In the genomic region with DNA sequence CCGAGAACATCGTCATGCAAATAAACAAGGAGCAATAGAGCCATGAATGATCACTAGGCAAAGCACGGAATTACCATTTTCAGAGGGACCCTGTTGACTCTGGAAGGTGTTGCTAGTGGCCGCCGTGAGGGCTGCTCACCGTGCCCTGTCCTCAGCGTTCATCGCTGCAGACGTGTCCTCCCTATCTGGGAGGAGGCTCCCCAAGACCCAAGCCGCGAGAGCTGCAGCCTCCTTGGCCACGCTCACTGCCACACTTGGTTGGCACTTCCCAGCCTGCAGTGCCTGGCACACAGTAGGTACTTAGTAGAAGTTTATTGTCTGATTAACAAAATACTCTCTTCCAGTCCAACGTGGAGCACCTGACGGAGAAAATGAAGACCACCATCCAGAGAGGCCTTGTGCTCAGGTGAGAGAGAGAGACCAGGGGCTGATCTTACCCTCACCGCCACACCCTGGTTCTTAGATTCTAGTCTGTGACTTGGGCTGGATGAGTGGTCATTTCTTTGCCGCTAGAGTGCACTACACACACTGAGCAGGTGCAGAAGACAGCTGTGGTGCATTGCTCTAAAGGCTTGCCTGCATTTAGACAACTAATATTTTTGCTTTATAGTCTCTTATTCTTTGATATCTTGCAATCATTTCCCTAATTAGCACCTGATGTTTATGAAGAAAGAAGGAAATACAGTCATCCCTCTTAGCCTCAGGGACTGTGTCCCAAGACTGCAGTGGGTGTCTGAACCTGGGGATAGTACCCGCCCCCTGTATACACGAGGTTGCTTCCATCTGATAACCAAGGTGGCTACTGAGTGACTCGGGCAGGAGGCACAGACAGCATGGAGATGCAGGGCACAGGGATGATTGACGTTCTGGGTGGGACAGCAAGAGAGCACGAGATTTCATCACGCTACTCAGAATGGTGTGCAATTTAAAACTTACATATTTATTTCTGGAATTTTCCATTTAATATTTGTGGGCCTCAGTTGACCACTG, we compare ENCODE assay signal across 14 cellular contexts. TPM values are rescaled to one million over a fixed set of nuclear protein-coding genes. Genes with fewer than 3 reads are reported as not detected.
DNase-seq lines count a peak whose midpoint lies in the region; ATAC-seq and TF ChIP-seq lines count a peak whose summit lies in the region.
"Had no signal": no experiment of that assay in that cellular context is flagged by ENCODE, and none has a peak within 500 bp of the region (broad histone marks: within the 10 kb centered on the region; RNA-seq: fewer than 3 reads in every experiment).

No MANE protein-coding gene starts in this region.

- CTCF ChIA-PET in activated CD4-positive, alpha-beta T cell treated with anti-CD3 and anti-CD28 coated beads for 36 hours (lab: Charles Lee), result no interaction called here
- CTCF ChIA-PET in RWPE1 (lab: Yijun Ruan, JAX) (interaction anchor here (0.6 kb wide), 1 partner anchor 914 kb away, joined by 8 read pairs; no protein-coding TSS in a partner anchor), T-cell (lab: Charles Lee) (no interaction called here)

- H3K4me1 Mint-ChIP-seq in activated CD4-positive, alpha-beta T cell treated with anti-CD3 and anti-CD28 coated beads for 36 hours, result peaks cover 2% of the 10 kb centered on the region
- peaks cover 2% of the 10 kb centered on the region for H3K4me1 Mint-ChIP-seq in activated CD4-positive, alpha-beta T cell treated with anti-CD3 and anti-CD28 coated beads, Interleukin-2, amount 10 ng/mL, durations not matched to agents 24 days and 14 days
- H3K4me1 Mint-ChIP-seq in T-cell, result no peaks in the 10 kb centered on the region
- H3K4me1 Mint-ChIP-seq: CD14-positive monocyte, natural killer cell had no signal

- DNase-seq in activated CD4-positive, alpha-beta T cell treated with anti-CD3 and anti-CD28 coated beads for 36 hours, result peak; percentile 1
- DNase-seq in activated CD4-positive, alpha-beta T cell treated with anti-CD3 and anti-CD28 coated beads, Interleukin-2, amount 10 ng/mL, durations not matched to agents 24 days and 14 days, result no peak
- DNase-seq in RWPE1 (ENCODE audit: low spot score), result no peak
- peak; percentile 73 for DNase-seq in epithelial cell of esophagus (ENCODE audit: low read depth)
- peak; percentile 60 for DNase-seq in posterior vena cava (ENCODE audit: low spot score)
- no peak for DNase-seq in activated CD8-positive, alpha-beta memory T cell treated with anti-CD3 and anti-CD28 coated beads, Interleukin-2, amount 50 U/mL, for 48 hours
- DNase-seq in Right ventricle myocardium superior, result no peak
- no peak for DNase-seq in T-cell
- DNase-seq: activated CD4-positive, alpha-beta T cell treated with anti-CD3 and anti-CD28 coated beads for 4 hours; natural killer cell; NCI-H345; SJCRH30 had no signal

- H3K9me3 Mint-ChIP-seq in activated CD4-positive, alpha-beta T cell treated with anti-CD3 and anti-CD28 coated beads for 36 hours (ENCODE audit: low read depth), result peaks cover 4% of the 10 kb centered on the region
- H3K9me3 Mint-ChIP-seq in activated CD4-positive, alpha-beta T cell treated with anti-CD3 and anti-CD28 coated beads, Interleukin-2, amount 10 ng/mL, durations not matched to agents 24 days and 14 days, result no peaks in the 10 kb centered on the region
- peaks cover 0 to 6% (median 0%) of the 10 kb centered on the region in 3 donors for H3K9me3 Mint-ChIP-seq in T-cell
- H3K9me3 Mint-ChIP-seq: activated T-helper 1 cell treated with anti-CD3 and anti-CD28 coated beads, Interleukin-12 subunit alpha, Interleukin-12 subunit beta, Interleukin-2, Interleukin-4 antibody, amounts not matched to agents 30 ng/mL and 10 ng/mL and 1 ng/mL, durations not matched to agents 14 hours and 24 hours and 36 hours; natural killer cell had no signal

- H3K27ac ChIP-seq in RWPE1, result peak overlapping the region; percentile 80
- H3K27ac ChIP-seq: SJCRH30 had no signal

- ATAC-seq in activated CD4-positive, alpha-beta T cell treated with anti-CD3 and anti-CD28 coated beads for 36 hours, result no peak
- no peak for ATAC-seq in Right ventricle myocardium superior (ENCODE audit: poor library complexity)
- ATAC-seq in T-cell (replicated peaks in 1 of 4), result no peak
- ATAC-seq: natural killer cell had no signal

- intact Hi-C loops in activated CD4-positive, alpha-beta T cell treated with anti-CD3 and anti-CD28 coated beads for 36 hours (cut with DNase I, micrococcal nuclease), result no loop called here
- intact Hi-C loops in activated CD4-positive, alpha-beta T cell treated with anti-CD3 and anti-CD28 coated beads, Interleukin-2, amount 10 ng/mL, durations not matched to agents 24 days and 14 days (cut with micrococcal nuclease), result no loop called here
- intact Hi-C loops in posterior vena cava (cut with DNase I) (no loop called here), Right ventricle myocardium superior (cut with DNase I) (no loop called here)

- H3K27me3 Mint-ChIP-seq in activated CD4-positive, alpha-beta T cell treated with anti-CD3 and anti-CD28 coated beads for 36 hours, result no peaks in the 10 kb centered on the region
- no peaks in the 10 kb centered on the region for H3K27me3 Mint-ChIP-seq in activated CD4-positive, alpha-beta T cell treated with anti-CD3 and anti-CD28 coated beads, Interleukin-2, amount 10 ng/mL, durations not matched to agents 24 days and 14 days
- no peaks in the 10 kb centered on the region for H3K27me3 Mint-ChIP-seq in T-cell

- TF ChIP-seq CTCF in RWPE1 (conservative IDR thresholded peaks at IDR 0.05; ENCODE audit: low read depth) (no peak), epithelial cell of esophagus (IDR thresholded peaks at IDR 0.05; ENCODE audit: insufficient read depth, low read depth, low read length, missing control alignments) (no peak)

- H3K36me3 Mint-ChIP-seq in activated CD4-positive, alpha-beta T cell treated with anti-CD3 and anti-CD28 coated beads for 36 hours (ENCODE audit: low read depth), result peaks cover 84% of the 10 kb centered on the region
- H3K36me3 Mint-ChIP-seq in activated CD4-positive, alpha-beta T cell treated with anti-CD3 and anti-CD28 coated beads, Interleukin-2, amount 10 ng/mL, durations not matched to agents 24 days and 14 days (ENCODE audit: low read depth), result peaks cover 63% of the 10 kb centered on the region
- H3K36me3 Mint-ChIP-seq in T-cell, result peaks cover 56% of the 10 kb centered on the region

- no peak overlapping the region for H3K4me3 ChIP-seq in epithelial cell of esophagus (ENCODE audit: low read length)
- H3K4me3 ChIP-seq: SJCRH30 had no signal

- no peak overlapping the region for H3K27ac Mint-ChIP-seq in activated CD4-positive, alpha-beta T cell treated with anti-CD3 and anti-CD28 coated beads for 36 hours
- no peak overlapping the region for H3K27ac Mint-ChIP-seq in activated CD4-positive, alpha-beta T cell treated with anti-CD3 and anti-CD28 coated beads, Interleukin-2, amount 10 ng/mL, durations not matched to agents 24 days and 14 days
- no peak overlapping the region for H3K27ac Mint-ChIP-seq in T-cell
- H3K27ac Mint-ChIP-seq: natural killer cell had no signal

- no peak overlapping the region for H3K4me3 Mint-ChIP-seq in activated CD4-positive, alpha-beta T cell treated with anti-CD3 and anti-CD28 coated beads for 36 hours
- no peak overlapping the region for H3K4me3 Mint-ChIP-seq in activated CD4-positive, alpha-beta T cell treated with anti-CD3 and anti-CD28 coated beads, Interleukin-2, amount 10 ng/mL, durations not matched to agents 24 days and 14 days
- no peak overlapping the region for H3K4me3 Mint-ChIP-seq in T-cell
- H3K4me3 Mint-ChIP-seq: activated T-helper 1 cell treated with anti-CD3 and anti-CD28 coated beads, Interleukin-12 subunit alpha, Interleukin-12 subunit beta, Interleukin-2, Interleukin-4 antibody, amounts not matched to agents 30 ng/mL and 10 ng/mL and 1 ng/mL, durations not matched to agents 14 hours and 24 hours and 36 hours; CD14-positive monocyte; natural killer cell had no signal

- POLR2A ChIA-PET in activated CD4-positive, alpha-beta T cell treated with anti-CD3 and anti-CD28 coated beads for 36 hours (lab: Charles Lee), result no interaction called here
- POLR2A ChIA-PET in RWPE1 (lab: Yijun Ruan, JAX; ENCODE audit: low non-redundant PET), result no interaction called here
- POLR2A ChIA-PET in T-cell (lab: Charles Lee), result no interaction called here

RNA-seq across cellular contexts. Expression of gene PITRM1, which starts 40.3 kb away (rescaled TPM):
- 10 to 100 TPM; 84.8 to 97.9 TPM for total RNA-seq in activated CD4-positive, alpha-beta T cell treated with anti-CD3 and anti-CD28 coated beads for 36 hours
- total RNA-seq in activated CD4-positive, alpha-beta T cell treated with anti-CD3 and anti-CD28 coated beads, Interleukin-2, amount 10 ng/mL, durations not matched to agents 24 days and 14 days, result 79.6 and 83.4 TPM in 2 replicates
- total RNA-seq in posterior vena cava (100 to 1,000 TPM in 1 of 2 donors, 10 to 100 TPM in 1; 65.9 to 112 TPM), Right ventricle myocardium superior (84.4 TPM), T-cell (10 to 100 TPM; 73.9 to 89.5 (median 81.0) TPM)

Comparison
In these comparisons a context has a peak if more than half of its experiments do, and no peak if none do; other contexts are left out.
1. DNase-seq: peak in activated CD4-positive, alpha-beta T cell treated with anti-CD3 and anti-CD28 coated beads for 36 hours (single experiment), epithelial cell of esophagus (single experiment) and posterior vena cava (single experiment); none in activated CD4-positive, alpha-beta T cell treated with anti-CD3 and anti-CD28 coated beads, Interleukin-2, amount 10 ng/mL, durations not matched to agents 24 days and 14 days (single experiment), RWPE1 (single experiment), activated CD8-positive, alpha-beta memory T cell treated with anti-CD3 and anti-CD28 coated beads, Interleukin-2, amount 50 U/mL, for 48 hours (single experiment), Right ventricle myocardium superior (single experiment) and T-cell (0 of 34).